Comparison of ENCODE assay signal across 32 cellular contexts in genomic region chr17:61848896-61849295, GRCh38.
"Had no signal": no experiment of that assay in that cellular context is flagged by ENCODE, and none has a peak within 500 bp of the region (broad histone marks: within the 10 kb centered on the region; RNA-seq: fewer than 3 reads in every experiment).

No MANE protein-coding gene starts in this region.

- H3K27me3 Mint-ChIP-seq: activated CD4-positive, alpha-beta memory T cell treated with anti-CD3 and anti-CD28 coated beads for 36 hours; activated CD4-positive, alpha-beta T cell treated with anti-CD3 and anti-CD28 coated beads for 36 hours; activated CD4-positive, alpha-beta T cell treated with anti-CD3 and anti-CD28 coated beads, Interleukin-2, amount 10 ng/mL, durations not matched to agents 24 days and 14 days; activated CD8-positive, alpha-beta memory T cell treated with anti-CD3 and anti-CD28 coated beads, Interleukin-2, amount 10 ng/mL, durations not matched to agents 7 days and 5 days; activated naive CD4-positive, alpha-beta T cell treated with anti-CD3 and anti-CD28 coated beads, Interleukin-2, amount 10 ng/mL, durations not matched to agents 7 days and 5 days; activated naive CD8-positive, alpha-beta T cell; central memory CD8-positive, alpha-beta T cell; dendritic cell treated with granulocyte-macrophage colony-stimulating factor and Interleukin-4, amounts not matched to agents 40 ng/mL and 50 ng/mL, for 4 days; T-helper 17 cell had no signal

- H3K27ac ChIP-seq: brain microvascular endothelial cell, coronary artery, dorsolateral prefrontal cortex had no signal

- H3K36me3 ChIP-seq: brain microvascular endothelial cell had no signal

- H3K4me3 ChIP-seq: coronary artery, dorsolateral prefrontal cortex had no signal

- H3K9me3 Mint-ChIP-seq: activated CD4-positive, alpha-beta memory T cell treated with anti-CD3 and anti-CD28 coated beads for 36 hours; activated CD4-positive, alpha-beta T cell treated with anti-CD3 and anti-CD28 coated beads, Interleukin-2, amount 10 ng/mL, durations not matched to agents 24 days and 14 days; activated naive CD4-positive, alpha-beta T cell treated with anti-CD3 and anti-CD28 coated beads, Interleukin-2, amount 10 ng/mL, durations not matched to agents 7 days and 5 days; activated T-helper 1 cell treated with anti-CD3 and anti-CD28 coated beads, Interleukin-12 subunit alpha, Interleukin-12 subunit beta, Interleukin-2, Interleukin-4 antibody, amounts not matched to agents 30 ng/mL and 10 ng/mL and 1 ng/mL, durations not matched to agents 14 hours and 24 hours and 36 hours; activated T-helper 2 cell treated with anti-CD3 and anti-CD28 coated beads, Interferon-gamma antibody, Interleukin-2, Interleukin-4, amounts not matched to agents 10 μg/mL and 5 μg/mL and 100 μg/mL, durations not matched to agents 14 hours and 24 hours and 36 hours; central memory CD8-positive, alpha-beta T cell; dendritic cell treated with granulocyte-macrophage colony-stimulating factor and Interleukin-4, amounts not matched to agents 40 ng/mL and 50 ng/mL, for 4 days; endodermal cell; T-helper 2 cell treated with Interferon-gamma antibody and Interleukin-4, amounts not matched to agents 5 μg/mL and 100 μg/mL, for 36 hours had no signal

- H3K4me3 Mint-ChIP-seq: activated CD4-positive, alpha-beta memory T cell treated with anti-CD3 and anti-CD28 coated beads for 36 hours; activated CD4-positive, alpha-beta T cell treated with anti-CD3 and anti-CD28 coated beads for 36 hours; activated CD4-positive, alpha-beta T cell treated with anti-CD3 and anti-CD28 coated beads, Interleukin-2, amount 10 ng/mL, durations not matched to agents 24 days and 14 days; activated CD8-positive, alpha-beta memory T cell treated with anti-CD3 and anti-CD28 coated beads, Interleukin-2, amount 10 ng/mL, durations not matched to agents 7 days and 5 days; activated CD8-positive, alpha-beta T cell treated with anti-CD3 and anti-CD28 coated beads, Interleukin-2, amount 10 ng/mL, durations not matched to agents 7 days and 5 days; activated naive CD4-positive, alpha-beta T cell treated with anti-CD3 and anti-CD28 coated beads, Interleukin-2, amount 10 ng/mL, durations not matched to agents 7 days and 5 days; activated naive CD8-positive, alpha-beta T cell; activated T-helper 1 cell treated with anti-CD3 and anti-CD28 coated beads, Interleukin-12 subunit alpha, Interleukin-12 subunit beta, Interleukin-2, Interleukin-4 antibody, amounts not matched to agents 30 ng/mL and 10 ng/mL and 1 ng/mL, durations not matched to agents 14 hours and 24 hours and 36 hours; central memory CD8-positive, alpha-beta T cell; dendritic cell treated with granulocyte-macrophage colony-stimulating factor and Interleukin-4, amounts not matched to agents 40 ng/mL and 50 ng/mL, for 4 days; endodermal cell; T-helper 17 cell; T-helper 2 cell treated with Interferon-gamma antibody and Interleukin-4, amounts not matched to agents 5 μg/mL and 100 μg/mL, for 36 hours had no signal

- DNase-seq: activated CD4-positive, alpha-beta memory T cell treated with anti-CD3 and anti-CD28 coated beads for 36 hours; activated CD4-positive, alpha-beta T cell treated with anti-CD3 and anti-CD28 coated beads for 36 hours; activated CD4-positive, alpha-beta T cell treated with anti-CD3 and anti-CD28 coated beads, Interleukin-2, amount 10 ng/mL, durations not matched to agents 24 days and 14 days; activated CD4-positive, CD25-positive, alpha-beta regulatory T cell; activated CD4-positive, CD25-positive, alpha-beta regulatory T cell treated with anti-CD3 and anti-CD28 coated beads, Interleukin-2, amount 50 U/mL, for 72 hours; activated CD8-positive, alpha-beta memory T cell treated with anti-CD3 and anti-CD28 coated beads, Interleukin-2, amount 10 ng/mL, durations not matched to agents 7 days and 5 days; activated CD8-positive, alpha-beta memory T cell treated with anti-CD3 and anti-CD28 coated beads, Interleukin-2, amount 50 U/mL, for 4 hours; activated CD8-positive, alpha-beta T cell treated with anti-CD3 and anti-CD28 coated beads, Interleukin-2, amount 10 ng/mL, durations not matched to agents 7 days and 5 days; activated gamma-delta T cell; activated naive CD4-positive, alpha-beta T cell; activated naive CD4-positive, alpha-beta T cell treated with anti-CD3 and anti-CD28 coated beads, Interleukin-2, amount 10 ng/mL, durations not matched to agents 7 days and 5 days; activated T-cell treated with anti-CD3 and anti-CD28 coated beads, Interleukin-2, amount 50 U/mL, for 1 hour; activated T-cell treated with anti-CD3 and anti-CD28 coated beads, Interleukin-2, amount 50 U/mL, for 48 hours; amniotic stem cell; anterior cingulate cortex; brain microvascular endothelial cell; dorsolateral prefrontal cortex; effector memory CD4-positive, alpha-beta T cell; endodermal cell; foreskin fibroblast; head of caudate nucleus; T-helper 1 cell; T-helper 17 cell; T1000 had no signal

- H3K4me1 Mint-ChIP-seq: activated CD4-positive, alpha-beta T cell treated with anti-CD3 and anti-CD28 coated beads for 36 hours; central memory CD8-positive, alpha-beta T cell; endodermal cell; T-helper 17 cell had no signal

- ATAC-seq: activated CD4-positive, alpha-beta T cell treated with anti-CD3 and anti-CD28 coated beads for 36 hours; activated CD8-positive, alpha-beta memory T cell treated with anti-CD3 and anti-CD28 coated beads, Interleukin-2, amount 10 ng/mL, durations not matched to agents 7 days and 5 days; activated CD8-positive, alpha-beta T cell treated with anti-CD3 and anti-CD28 coated beads, Interleukin-2, amount 10 ng/mL, durations not matched to agents 7 days and 5 days; esophagus mucosa; T-helper 17 cell had no signal

- H3K27me3 ChIP-seq: brain microvascular endothelial cell, dorsolateral prefrontal cortex had no signal

- H3K27ac Mint-ChIP-seq: activated CD4-positive, alpha-beta memory T cell treated with anti-CD3 and anti-CD28 coated beads for 36 hours; activated CD4-positive, alpha-beta T cell treated with anti-CD3 and anti-CD28 coated beads for 36 hours; activated CD4-positive, alpha-beta T cell treated with anti-CD3 and anti-CD28 coated beads, Interleukin-2, amount 10 ng/mL, durations not matched to agents 24 days and 14 days; activated CD8-positive, alpha-beta memory T cell treated with anti-CD3 and anti-CD28 coated beads, Interleukin-2, amount 10 ng/mL, durations not matched to agents 7 days and 5 days; activated CD8-positive, alpha-beta T cell treated with anti-CD3 and anti-CD28 coated beads, Interleukin-2, amount 10 ng/mL, durations not matched to agents 7 days and 5 days; activated naive CD4-positive, alpha-beta T cell treated with anti-CD3 and anti-CD28 coated beads, Interleukin-2, amount 10 ng/mL, durations not matched to agents 7 days and 5 days; activated naive CD8-positive, alpha-beta T cell; activated T-helper 1 cell treated with anti-CD3 and anti-CD28 coated beads, Interleukin-12 subunit alpha, Interleukin-12 subunit beta, Interleukin-2, Interleukin-4 antibody, amounts not matched to agents 30 ng/mL and 10 ng/mL and 1 ng/mL, durations not matched to agents 14 hours and 24 hours and 36 hours; activated T-helper 2 cell treated with anti-CD3 and anti-CD28 coated beads, Interferon-gamma antibody, Interleukin-2, Interleukin-4, amounts not matched to agents 10 μg/mL and 5 μg/mL and 100 μg/mL, durations not matched to agents 14 hours and 24 hours and 36 hours; dendritic cell treated with granulocyte-macrophage colony-stimulating factor and Interleukin-4, amounts not matched to agents 40 ng/mL and 50 ng/mL, for 4 days; endodermal cell; T-helper 17 cell; T-helper 2 cell treated with Interferon-gamma antibody and Interleukin-4, amounts not matched to agents 5 μg/mL and 100 μg/mL, for 36 hours had no signal
